17 cellular contexts compared by ENCODE assay signal in the genomic region with DNA sequence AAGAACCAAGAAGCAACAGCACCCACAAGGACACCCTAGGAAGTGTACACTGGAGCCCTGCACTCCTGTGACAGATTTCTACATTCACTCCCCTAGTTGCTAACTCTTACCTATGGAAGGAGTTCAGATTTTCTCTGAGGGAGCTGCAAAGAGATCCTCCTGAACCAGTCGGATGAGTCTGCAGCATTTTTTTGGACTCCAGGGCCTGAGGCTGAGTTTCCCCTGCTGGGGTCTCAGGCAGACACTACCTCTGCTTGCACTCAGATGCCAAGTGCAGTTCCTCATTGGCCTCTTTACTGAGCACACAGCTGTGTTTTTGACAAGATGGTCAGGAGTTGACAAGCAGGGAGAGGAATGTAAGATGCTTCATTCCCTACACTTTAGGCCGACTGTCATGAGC.
"Had no signal": no experiment of that assay in that cellular context is flagged by ENCODE, and none has a peak within 500 bp of the region (broad histone marks: within the 10 kb centered on the region; RNA-seq: fewer than 3 reads in every experiment).

No MANE protein-coding gene starts in this region.

- ATAC-seq: foreskin keratinocyte; gastroesophageal sphincter; heart left ventricle; left colon; left lung; left ventricle myocardium superior; lower lobe of right lung; mucosa of descending colon; naive thymus-derived CD8-positive, alpha-beta T cell had no signal

- DNase-seq: dermis blood vessel endothelial cell; dorsolateral prefrontal cortex; effector CD4-positive, alpha-beta T cell; effector memory CD4-positive, alpha-beta T cell; foreskin keratinocyte; heart left ventricle; hypothalamus; immature natural killer cell; left colon; left lung; left ventricle myocardium superior; lower lobe of right lung; mesenchymal stem cell; mucosa of descending colon; naive B cell; naive thymus-derived CD8-positive, alpha-beta T cell had no signal
